8 cellular contexts compared by ENCODE assay signal in the genomic region with DNA sequence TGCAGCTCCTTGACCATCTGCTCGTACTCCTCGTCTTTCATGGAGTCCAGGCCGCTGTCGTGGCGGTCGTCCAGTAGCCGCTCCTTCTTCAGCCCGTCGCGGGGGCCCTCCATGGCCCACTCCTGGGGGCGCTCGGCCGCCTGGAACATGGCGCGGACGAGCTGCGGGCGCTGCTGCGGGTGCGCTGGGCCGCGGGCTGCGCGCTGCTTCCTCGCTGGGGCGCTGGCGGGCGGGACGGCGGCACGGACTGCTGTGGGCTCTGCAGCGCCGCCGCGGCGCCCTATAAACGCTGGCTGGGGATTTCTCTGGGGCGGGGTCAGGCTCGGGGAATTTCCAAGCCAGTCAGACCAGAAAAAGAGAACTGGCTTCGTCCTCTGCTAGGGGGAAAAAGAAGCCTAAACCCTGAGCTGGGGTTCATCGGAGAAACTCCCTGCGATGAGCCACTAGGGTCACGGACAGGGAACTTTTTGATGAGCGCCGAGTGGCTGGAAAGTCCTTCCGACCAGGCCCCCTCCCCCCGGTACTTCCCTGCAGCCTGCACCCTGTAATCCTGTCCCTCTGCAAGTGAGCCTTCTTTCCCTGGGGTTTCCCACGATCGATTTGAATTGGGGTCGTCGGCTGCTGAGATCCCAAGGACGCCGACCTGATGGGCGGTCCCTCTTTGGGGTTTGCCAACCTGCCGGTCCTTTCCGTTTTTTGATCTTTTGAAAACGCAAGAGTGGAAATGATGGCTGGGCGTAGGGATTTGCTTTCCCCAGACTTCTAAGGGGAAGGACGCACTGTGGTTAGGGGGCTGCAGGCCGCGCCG. TPM values are rescaled to one million over a fixed set of nuclear protein-coding genes. Genes with fewer than 3 reads are reported as not detected.
A peak's percentile ranks its signal among the peaks of the same experiment; 100 is the strongest.
DNase-seq lines count a peak whose midpoint lies in the region; ATAC-seq, FAIRE-seq and TF ChIP-seq lines count a peak whose summit lies in the region.

A gene with protein sequence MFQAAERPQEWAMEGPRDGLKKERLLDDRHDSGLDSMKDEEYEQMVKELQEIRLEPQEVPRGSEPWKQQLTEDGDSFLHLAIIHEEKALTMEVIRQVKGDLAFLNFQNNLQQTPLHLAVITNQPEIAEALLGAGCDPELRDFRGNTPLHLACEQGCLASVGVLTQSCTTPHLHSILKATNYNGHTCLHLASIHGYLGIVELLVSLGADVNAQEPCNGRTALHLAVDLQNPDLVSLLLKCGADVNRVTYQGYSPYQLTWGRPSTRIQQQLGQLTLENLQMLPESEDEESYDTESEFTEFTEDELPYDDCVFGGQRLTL (minus strand): TSS at position 254 of the 808 bp plus-strand sequence. CDS start 105 bp downstream, at position 149.

- no peaks in the 10 kb centered on the region for H3K9me3 ChIP-seq in upper lobe of right lung

- peak; percentile 83 for FAIRE-seq in GM12891 (lab: Jason Lieb, UNC)

- peaks cover 40% of the 10 kb centered on the region for H3K4me1 ChIP-seq in upper lobe of right lung

- peaks cover 40% of the 10 kb centered on the region for H3K36me3 ChIP-seq in upper lobe of right lung

- ATAC-seq in HG02759 (IDR thresholded peaks at IDR 0.05; ENCODE audit: unreplicated experiment) (peak; percentile 66), upper lobe of right lung (peak; percentile 77)
- peak; percentile 65 for ATAC-seq in activated naive CD8-positive, alpha-beta T cell treated with anti-CD3 and anti-CD28 coated beads, Interleukin-2, amount 50 U/mL, for 24 hours

- DNase-seq in GM12891 (ENCODE audit: insufficient read length, low spot score) (peak; percentile 71), NCI-H1105 treated with DMSO at 0.1 percent for 48 hours (lab: John Stamatoyannopoulos, UW) (peak; percentile 81), SW480 (ENCODE audit: low spot score) (peak; percentile 75), cardiac septum (ENCODE audit: low spot score) (peak; percentile 96), posterior vena cava (ENCODE audit: low spot score) (peak; percentile 98), upper lobe of right lung (peak; percentile 96)
- DNase-seq in activated naive CD8-positive, alpha-beta T cell treated with anti-CD3 and anti-CD28 coated beads, Interleukin-2, amount 50 U/mL, for 24 hours = peak; percentile 96

- H3K27me3 ChIP-seq in upper lobe of right lung = no peaks in the 10 kb centered on the region

- H3K4me1 Mint-ChIP-seq in activated naive CD8-positive, alpha-beta T cell treated with anti-CD3 and anti-CD28 coated beads, Interleukin-2, amount 50 U/mL, for 24 hours = peaks cover 56% of the 10 kb centered on the region

- peak within 1 kb of the TSS; percentile 97 for H3K4me3 ChIP-seq in upper lobe of right lung

- TF ChIP-seq CTCF in upper lobe of right lung (IDR thresholded peaks at IDR 0.05) = peak; percentile 36

- H3K27ac Mint-ChIP-seq in activated naive CD8-positive, alpha-beta T cell treated with anti-CD3 and anti-CD28 coated beads, Interleukin-2, amount 50 U/mL, for 24 hours = peak within 1 kb of the TSS; percentile 98

- H3K4me3 Mint-ChIP-seq in activated naive CD8-positive, alpha-beta T cell treated with anti-CD3 and anti-CD28 coated beads, Interleukin-2, amount 50 U/mL, for 24 hours = peak within 1 kb of the TSS; percentile 96

- H3K27ac ChIP-seq in upper lobe of right lung = peak within 1 kb of the TSS; percentile 100

- peaks cover 2% of the 10 kb centered on the region for H3K27me3 Mint-ChIP-seq in activated naive CD8-positive, alpha-beta T cell treated with anti-CD3 and anti-CD28 coated beads, Interleukin-2, amount 50 U/mL, for 24 hours

- peaks cover 42% of the 10 kb centered on the region for H3K36me3 Mint-ChIP-seq in activated naive CD8-positive, alpha-beta T cell treated with anti-CD3 and anti-CD28 coated beads, Interleukin-2, amount 50 U/mL, for 24 hours (ENCODE audit: low read depth)

- peak; percentile 98 for TF ChIP-seq POLR2A in GM12891 (IDR thresholded peaks at IDR 0.05; ENCODE audit: low read depth, low read length)

- no peaks in the 10 kb centered on the region for H3K9me3 Mint-ChIP-seq in activated naive CD8-positive, alpha-beta T cell treated with anti-CD3 and anti-CD28 coated beads, Interleukin-2, amount 50 U/mL, for 24 hours

- intact Hi-C loops in cardiac septum (cut with DNase I) (loop anchor here (1.0 to 10.0 kb wide), 5 partner anchors 40 to 690 kb away; a partner anchor contains a TSS), posterior vena cava (cut with DNase I) (loop anchor here (5.0 to 10.0 kb wide), 4 partner anchors 67 to 360 kb away; a partner anchor contains a TSS), upper lobe of right lung (cut with DNase I) (loop anchor here (5.0 to 10.0 kb wide), 2 partner anchors 67 to 110 kb away; a partner anchor contains a TSS)

TF ChIP-seq in GM12891, 5 proteins besides CTCF, POLR2A, EP300 and RAD21:
- TF ChIP-seq PAX5 (IDR thresholded peaks at IDR 0.05; ENCODE audit: insufficient read depth, low read length, severe bottlenecking) = peak; percentile 66
- TF ChIP-seq TAF1 (IDR thresholded peaks at IDR 0.05; ENCODE audit: low read depth, low read length) = peak; percentile 91
- peak; percentile 83 for TF ChIP-seq SPI1 (IDR thresholded peaks at IDR 0.05; ENCODE audit: low read depth, low read length)
- TF ChIP-seq POLR2AphosphoS5 (IDR thresholded peaks at IDR 0.05; ENCODE audit: low read depth, low read length) = peak; percentile 98
- TF ChIP-seq POU2F2 (IDR thresholded peaks at IDR 0.05; ENCODE audit: low read depth, low read length) = peak; percentile 93

RNA-seq across cellular contexts. Expression of the gene that starts here (rescaled TPM):
- 204 TPM for polyA plus RNA-seq in GM12891 (2012; ENCODE audit: low read depth, missing spikeins)
- 42.7 TPM for total RNA-seq in cardiac septum
- 100 to 1,000 TPM in 1 of 2 donors, 10 to 100 TPM in 1; 87.1 to 127 TPM for total RNA-seq in posterior vena cava
- 361 TPM for total RNA-seq in upper lobe of right lung

Comparison
In these comparisons a context has a peak if more than half of its experiments do, and no peak if none do; other contexts are left out.
1. Peak in every context shown above with its lines: DNase-seq, ATAC-seq, H3K4me3 ChIP-seq and H3K27ac ChIP-seq.